8 cellular contexts compared by ENCODE assay signal in genomic region chr7:44999245-45000095, GRCh38. TPM values are rescaled to one million over a fixed set of nuclear protein-coding genes. Genes with fewer than 3 reads are reported as not detected.
DNase-seq lines count a peak whose midpoint lies in the region; ATAC-seq and TF ChIP-seq lines count a peak whose summit lies in the region.

No MANE protein-coding gene starts in this region.

- TF ChIP-seq CTCF in LNCaP clone FGC (IDR thresholded peaks at IDR 0.05; ENCODE audit: control insufficient read depth, extremely low read depth, insufficient read depth) (no peak), natural killer cell (IDR thresholded peaks at IDR 0.05) (no peak)

- H3K36me3 Mint-ChIP-seq in activated T-helper 2 cell treated with anti-CD3 and anti-CD28 coated beads, Interferon-gamma antibody, Interleukin-2, Interleukin-4, amounts not matched to agents 10 μg/mL and 5 μg/mL and 100 μg/mL, durations not matched to agents 14 hours and 24 hours and 36 hours (ENCODE audit: low read depth), result peaks cover 11% of the 10 kb centered on the region
- no peaks in the 10 kb centered on the region for H3K36me3 Mint-ChIP-seq in natural killer cell

- peak overlapping the region; percentile 59 for H3K4me3 ChIP-seq in LNCaP clone FGC (ENCODE audit: low read depth, low read length)

- no peaks in the 10 kb centered on the region for H3K27me3 Mint-ChIP-seq in activated T-helper 2 cell treated with anti-CD3 and anti-CD28 coated beads, Interferon-gamma antibody, Interleukin-2, Interleukin-4, amounts not matched to agents 10 μg/mL and 5 μg/mL and 100 μg/mL, durations not matched to agents 14 hours and 24 hours and 36 hours (ENCODE audit: low read depth)
- no peaks in the 10 kb centered on the region for H3K27me3 Mint-ChIP-seq in natural killer cell (ENCODE audit: low read depth in 2 of 2)

- peaks cover 50% of the 10 kb centered on the region for H3K4me1 Mint-ChIP-seq in activated T-helper 2 cell treated with anti-CD3 and anti-CD28 coated beads, Interferon-gamma antibody, Interleukin-2, Interleukin-4, amounts not matched to agents 10 μg/mL and 5 μg/mL and 100 μg/mL, durations not matched to agents 14 hours and 24 hours and 36 hours (ENCODE audit: low read depth)
- H3K4me1 Mint-ChIP-seq in natural killer cell, result peaks cover 27 to 38% of the 10 kb centered on the region in 2 donors

- H3K27ac Mint-ChIP-seq in activated T-helper 2 cell treated with anti-CD3 and anti-CD28 coated beads, Interferon-gamma antibody, Interleukin-2, Interleukin-4, amounts not matched to agents 10 μg/mL and 5 μg/mL and 100 μg/mL, durations not matched to agents 14 hours and 24 hours and 36 hours, result peak overlapping the region; percentile 93
- H3K27ac Mint-ChIP-seq in natural killer cell, result peak overlapping the region; percentile 91 to 95

- intact Hi-C loops in activated T-helper 2 cell treated with anti-CD3 and anti-CD28 coated beads, Interferon-gamma antibody, Interleukin-2, Interleukin-4, amounts not matched to agents 10 μg/mL and 5 μg/mL and 100 μg/mL, durations not matched to agents 14 hours and 24 hours and 36 hours (cut with micrococcal nuclease), result loop anchor here (1.0 to 2.0 kb wide), 6 partner anchors 13 to 151 kb away; partner anchors contain the start of genes H2AZ2, MYO1G, PURB and TBRG4
- intact Hi-C loops in natural killer cell (cut with micrococcal nuclease), result loop anchor here (1.0 to 2.0 kb wide), 3 partner anchors 13 to 27 kb away; partner anchors contain the start of gene MYO1G

- no peaks in the 10 kb centered on the region for H3K9me3 Mint-ChIP-seq in activated T-helper 2 cell treated with anti-CD3 and anti-CD28 coated beads, Interferon-gamma antibody, Interleukin-2, Interleukin-4, amounts not matched to agents 10 μg/mL and 5 μg/mL and 100 μg/mL, durations not matched to agents 14 hours and 24 hours and 36 hours
- no peaks in the 10 kb centered on the region for H3K9me3 Mint-ChIP-seq in natural killer cell

- peak; percentile 100 for DNase-seq in Daoy (ENCODE audit: low read depth)
- DNase-seq in GOT3 (lab: John Stamatoyannopoulos, UW), result peak; percentile 98
- peak; percentile 96 for DNase-seq in LNCaP clone FGC (ENCODE audit: low read depth)
- DNase-seq in RPMI8226, result peak; percentile 100
- DNase-seq in activated T-helper 2 cell treated with anti-CD3 and anti-CD28 coated beads, Interferon-gamma antibody, Interleukin-2, Interleukin-4, amounts not matched to agents 10 μg/mL and 5 μg/mL and 100 μg/mL, durations not matched to agents 14 hours and 24 hours and 36 hours (ENCODE audit: low spot score), result peak; percentile 100
- peak; percentile 97 for DNase-seq in fibroblast of peridontal ligament (ENCODE audit: extremely low read depth)
- peak; percentile 90 for DNase-seq in natural killer cell
- peak; percentile 95 to 99 (median 98) for DNase-seq in stimulated activated naive CD4-positive, alpha-beta T cell (lab: John Stamatoyannopoulos, UW)

- H3K4me3 Mint-ChIP-seq in activated T-helper 2 cell treated with anti-CD3 and anti-CD28 coated beads, Interferon-gamma antibody, Interleukin-2, Interleukin-4, amounts not matched to agents 10 μg/mL and 5 μg/mL and 100 μg/mL, durations not matched to agents 14 hours and 24 hours and 36 hours (ENCODE audit: low read depth), result peak overlapping the region; percentile 86
- H3K4me3 Mint-ChIP-seq in natural killer cell, result peak overlapping the region; percentile 98

- peak; percentile 88 to 96 (median 89) for ATAC-seq in natural killer cell

RNA-seq across cellular contexts. Expression of gene CCM2, which starts 0.5 kb away (rescaled TPM):
- total RNA-seq in Daoy (2014; rRNA removed; shearing (Covaris generic)), result 67.6 and 68.8 TPM in 2 replicates
- total RNA-seq in activated T-helper 2 cell treated with anti-CD3 and anti-CD28 coated beads, Interferon-gamma antibody, Interleukin-2, Interleukin-4, amounts not matched to agents 10 μg/mL and 5 μg/mL and 100 μg/mL, durations not matched to agents 14 hours and 24 hours and 36 hours, result 61.3 and 61.7 TPM in 2 replicates
- total RNA-seq in natural killer cell, result 100 to 1,000 TPM in 1 of 3 donors, 10 to 100 TPM in 2; 66.2 to 104 (median 97.5) TPM

RNA-seq across cellular contexts. Expression of gene MYO1G, which starts 20.7 kb away (rescaled TPM):
- total RNA-seq in Daoy (2014; rRNA removed; shearing (Covaris generic)), result 0.06 and 0.34 TPM in 2 replicates
- total RNA-seq in activated T-helper 2 cell treated with anti-CD3 and anti-CD28 coated beads, Interferon-gamma antibody, Interleukin-2, Interleukin-4, amounts not matched to agents 10 μg/mL and 5 μg/mL and 100 μg/mL, durations not matched to agents 14 hours and 24 hours and 36 hours, result 442 and 450 TPM in 2 replicates
- 100 to 1,000 TPM; 371 to 470 (median 429) TPM for total RNA-seq in natural killer cell

Comparison
In these comparisons a context has a peak if more than half of its experiments do, and no peak if none do; other contexts are left out.
1. Peak in every context shown above with its lines: DNase-seq, ATAC-seq and H3K4me3 ChIP-seq.
2. RNA of gene MYO1G, which starts 20.7 kb away (total RNA-seq): 442 to 450 TPM in activated T-helper 2 cell treated with anti-CD3 and anti-CD28 coated beads, Interferon-gamma antibody, Interleukin-2, Interleukin-4, amounts not matched to agents 10 μg/mL and 5 μg/mL and 100 μg/mL, durations not matched to agents 14 hours and 24 hours and 36 hours and 371 to 470 TPM in natural killer cell; 0.06 to 0.34 TPM in Daoy; every median in the first group is over 100 times any median in the second.